ENCODE assay signal across 1 cellular context in genomic region chr7:70587739-70588138, GRCh38.
TF ChIP-seq lines count a peak whose summit lies in the region.

No MANE protein-coding gene starts in this region.

TF ChIP-seq in SK-N-SH treated with all-trans-retinoic acid at 6 μM for 48 hours, 23 proteins besides CTCF, POLR2A, EP300 and RAD21 (continued from another document):
- TF ChIP-seq RARB (CRISPR knock-in tag; IDR thresholded peaks at IDR 0.05) (no peak), ZFP3 (CRISPR knock-in tag; IDR thresholded peaks at IDR 0.05) (no peak), TSHZ2 (CRISPR knock-in tag; IDR thresholded peaks at IDR 0.05) (no peak), ZNF565 (CRISPR knock-in tag; conservative IDR thresholded peaks at IDR 0.05; ENCODE audit: low read depth) (no peak), CSDC2 (CRISPR knock-in tag; IDR thresholded peaks at IDR 0.05) (no peak)
